ENCODE assay signal across 12 cellular contexts in the genomic region with DNA sequence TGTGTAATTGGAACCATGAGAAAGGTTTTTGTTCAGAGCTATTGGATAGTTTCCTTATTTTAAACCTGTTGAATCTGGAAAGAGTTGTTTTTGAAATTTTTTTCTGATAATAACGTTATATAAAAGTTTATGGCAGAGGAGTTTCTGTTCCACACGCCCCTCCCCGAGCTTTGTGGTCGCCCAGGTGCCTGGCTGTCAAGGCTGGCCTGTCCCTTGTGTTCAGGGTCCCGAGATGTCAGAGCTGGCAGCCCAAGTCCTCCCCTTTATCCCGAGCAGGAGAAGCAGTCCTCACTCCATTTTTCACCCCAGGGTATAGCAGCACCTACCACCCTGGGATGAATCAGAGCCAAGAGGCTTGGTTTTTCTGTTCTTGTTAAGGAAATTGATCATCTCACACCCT. TPM values are rescaled to one million over a fixed set of nuclear protein-coding genes. Genes with fewer than 3 reads are reported as not detected.
DNase-seq lines count a peak whose midpoint lies in the region; ATAC-seq and TF ChIP-seq lines count a peak whose summit lies in the region.
"Had no signal": no experiment of that assay in that cellular context is flagged by ENCODE, and none has a peak within 500 bp of the region (broad histone marks: within the 10 kb centered on the region; RNA-seq: fewer than 3 reads in every experiment).

No MANE protein-coding gene starts in this region.

- peaks cover 58% of the 10 kb centered on the region for H3K4me1 Mint-ChIP-seq in activated CD8-positive, alpha-beta memory T cell treated with anti-CD3 and anti-CD28 coated beads, Interleukin-2, amount 10 ng/mL, durations not matched to agents 7 days and 5 days

- H3K4me2 ChIP-seq in fibroblast of lung (ENCODE audit: extremely low read depth, insufficient read depth, low read length), result no peak overlapping the region
- peak overlapping the region; percentile 58 for H3K4me2 ChIP-seq in smooth muscle cell

- peak overlapping the region; percentile 20 for H3K4me3 Mint-ChIP-seq in activated CD8-positive, alpha-beta memory T cell treated with anti-CD3 and anti-CD28 coated beads, Interleukin-2, amount 10 ng/mL, durations not matched to agents 7 days and 5 days

- no peak for TF ChIP-seq POLR2A in Peyer's patch (IDR thresholded peaks at IDR 0.05)

- TF ChIP-seq CTCF in Peyer's patch (IDR thresholded peaks at IDR 0.05) (no peak), fibroblast of lung (conservative IDR thresholded peaks at IDR 0.05 in 1 of 2, IDR thresholded peaks at IDR 0.05 in 1 of 2; ENCODE audit: low read depth in 1 of 2, low read length in 2 of 2) (no peak), smooth muscle cell (IDR thresholded peaks at IDR 0.05; ENCODE audit: borderline replicate concordance, insufficient read depth, poor library complexity, severe bottlenecking) (no peak)

- H3K27ac ChIP-seq in Peyer's patch (peak overlapping the region in 3 of 4 donors; percentile 27 to 83 (median 28)), fibroblast of lung (ENCODE audit: insufficient read depth, low read length) (peak overlapping the region; percentile 59), smooth muscle cell (ENCODE audit: low read depth) (peak overlapping the region; percentile 89)
- H3K27ac ChIP-seq: HL-60 had no signal

- 90% methylated on average over 6 of the region's 6 CpGs for WGBS in smooth muscle cell (ENCODE audit: low lambda C conversion rate)

- H3F3A ChIP-seq in smooth muscle cell (ENCODE audit: low read depth), result peaks cover 15% of the 10 kb centered on the region

- no peak for ATAC-seq in activated CD8-positive, alpha-beta memory T cell treated with anti-CD3 and anti-CD28 coated beads, Interleukin-2, amount 10 ng/mL, durations not matched to agents 7 days and 5 days

- H3K27me3 ChIP-seq in Peyer's patch, result no peaks in the 10 kb centered on the region
- no peaks in the 10 kb centered on the region for H3K27me3 ChIP-seq in fibroblast of lung (ENCODE audit: control insufficient read depth, insufficient read depth, low read length)
- H3K27me3 ChIP-seq in smooth muscle cell (ENCODE audit: low read depth), result no peaks in the 10 kb centered on the region

- H3K27ac Mint-ChIP-seq in activated CD8-positive, alpha-beta memory T cell treated with anti-CD3 and anti-CD28 coated beads, Interleukin-2, amount 10 ng/mL, durations not matched to agents 7 days and 5 days, result peak overlapping the region; percentile 58

- no peaks in the 10 kb centered on the region for H3K27me3 Mint-ChIP-seq in activated CD8-positive, alpha-beta memory T cell treated with anti-CD3 and anti-CD28 coated beads, Interleukin-2, amount 10 ng/mL, durations not matched to agents 7 days and 5 days

- DNase-seq in activated CD8-positive, alpha-beta memory T cell treated with anti-CD3 and anti-CD28 coated beads, Interleukin-2, amount 10 ng/mL, durations not matched to agents 7 days and 5 days, result no peak
- no peak for DNase-seq in activated CD8-positive, alpha-beta memory T cell treated with anti-CD3 and anti-CD28 coated beads for 24 hours
- DNase-seq in Peyer's patch, result no peak
- DNase-seq in fibroblast of lung (ENCODE audit: low read depth in 2 of 2), result no peak
- no peak for DNase-seq in smooth muscle cell (lab: John Stamatoyannopoulos, UW; ENCODE audit: unreplicated experiment)
- no peak for DNase-seq in NCI-H446 treated with DMSO at 0.1 percent for 48 hours (lab: John Stamatoyannopoulos, UW)
- DNase-seq in COLO668 (lab: John Stamatoyannopoulos, UW; ENCODE audit: unreplicated experiment), result no peak
- no peak for DNase-seq in D341Med (ENCODE audit: low spot score)
- DNase-seq: NK-92 treated with Interleukin-12 subunit alpha and Interleukin-12 subunit beta, amount 100 ng/mL, for 24 hours; stimulated activated CD4-positive, alpha-beta T cell treated with anti-CD3 and anti-CD28 coated beads, Interleukin-15, amount 100 ng/mL, for 24 hours; stimulated activated naive CD4-positive, alpha-beta T cell treated with Interleukin-2 at 50 U/mL for 16 hours had no signal

- no peaks in the 10 kb centered on the region for H3K9me3 Mint-ChIP-seq in activated CD8-positive, alpha-beta memory T cell treated with anti-CD3 and anti-CD28 coated beads, Interleukin-2, amount 10 ng/mL, durations not matched to agents 7 days and 5 days (ENCODE audit: low read depth)

- no peak overlapping the region for H2AFZ ChIP-seq in fibroblast of lung (ENCODE audit: low read length)
- no peak overlapping the region for H2AFZ ChIP-seq in smooth muscle cell (ENCODE audit: low read depth)

- H3K4me1 ChIP-seq in Peyer's patch (peaks cover 0 to 36% (median 18%) of the 10 kb centered on the region in 4 donors), fibroblast of lung (ENCODE audit: control insufficient read depth, extremely low read depth, insufficient read depth, low read length) (peaks cover 11% of the 10 kb centered on the region), smooth muscle cell (ENCODE audit: low read depth) (peaks cover 40% of the 10 kb centered on the region)

- H4K20me1 ChIP-seq in fibroblast of lung (ENCODE audit: control insufficient read depth, extremely low read depth, insufficient read depth, low read length) (no peaks in the 10 kb centered on the region), smooth muscle cell (ENCODE audit: low read depth) (no peaks in the 10 kb centered on the region)

- H3K36me3 ChIP-seq in Peyer's patch (peaks cover 0 to 8% (median 0%) of the 10 kb centered on the region in 3 donors), fibroblast of lung (ENCODE audit: control insufficient read depth, insufficient read depth, low read length) (peaks cover 3% of the 10 kb centered on the region), smooth muscle cell (ENCODE audit: low read depth) (no peaks in the 10 kb centered on the region)

- CTCF ChIA-PET in activated CD8-positive, alpha-beta memory T cell treated with anti-CD3 and anti-CD28 coated beads, Interleukin-2, amount 10 ng/mL, durations not matched to agents 7 days and 5 days (lab: Charles Lee), result interaction anchor here (1.4 to 4.0 kb wide), 2 partner anchors 10 to 18 kb away, joined by 5 to 38 read pairs; no protein-coding TSS in a partner anchor

- no peak overlapping the region for H3K9ac ChIP-seq in fibroblast of lung (ENCODE audit: insufficient read depth, low read length)
- peak overlapping the region; percentile 73 for H3K9ac ChIP-seq in smooth muscle cell (ENCODE audit: low read depth)

- H3K79me2 ChIP-seq in fibroblast of lung (ENCODE audit: control insufficient read depth, insufficient read depth, low read length) (no peaks in the 10 kb centered on the region), smooth muscle cell (ENCODE audit: low read depth) (peaks cover 4% of the 10 kb centered on the region)

- no peak overlapping the region for H3K4me3 ChIP-seq in Peyer's patch
- no peak overlapping the region for H3K4me3 ChIP-seq in fibroblast of lung (replicated peaks in 1 of 4; ENCODE audit: control extremely low read depth in 1 of 4, insufficient read depth in 1 of 4, low read depth in 3 of 4, low read length in 4 of 4)
- H3K4me3 ChIP-seq in smooth muscle cell, result no peak overlapping the region

- peaks cover 8% of the 10 kb centered on the region for H3K36me3 Mint-ChIP-seq in activated CD8-positive, alpha-beta memory T cell treated with anti-CD3 and anti-CD28 coated beads, Interleukin-2, amount 10 ng/mL, durations not matched to agents 7 days and 5 days

- H3K9me3 ChIP-seq in Peyer's patch (no peaks in the 10 kb centered on the region), fibroblast of lung (ENCODE audit: control insufficient read depth, insufficient read depth, low read depth, low read length) (no peaks in the 10 kb centered on the region), smooth muscle cell (replicated peaks; ENCODE audit: low read depth) (no peaks in the 10 kb centered on the region)

RNA-seq across cellular contexts. Expression of a gene that starts 26.2 kb away (rescaled TPM):
- not detected for total RNA-seq in activated CD8-positive, alpha-beta memory T cell treated with anti-CD3 and anti-CD28 coated beads, Interleukin-2, amount 10 ng/mL, durations not matched to agents 7 days and 5 days
- total RNA-seq in Peyer's patch (not detected), fibroblast of lung (not detected in 2 replicates), smooth muscle cell (4.5 and 7.1 TPM in 2 replicates)
- polyA plus RNA-seq in fibroblast of lung (not detected in 2 replicates), smooth muscle cell (0.93 and 3.2 TPM in 2 replicates)
- polyA plus RNA-seq in fibroblast of lung (2012), result 0.02 TPM in 1 of 2 replicates, not detected in the other
- polyA minus RNA-seq in fibroblast of lung (ENCODE audit: low replicate concordance), result not detected in 2 replicates

Comparison
In these comparisons a context has a peak if more than half of its experiments do, and no peak if none do; other contexts are left out.
1. H3K27ac ChIP-seq: peak in every context shown above with its lines; median percentile 89 in smooth muscle cell; 59 in fibroblast of lung; 28 in Peyer's patch.